In the genomic region with DNA sequence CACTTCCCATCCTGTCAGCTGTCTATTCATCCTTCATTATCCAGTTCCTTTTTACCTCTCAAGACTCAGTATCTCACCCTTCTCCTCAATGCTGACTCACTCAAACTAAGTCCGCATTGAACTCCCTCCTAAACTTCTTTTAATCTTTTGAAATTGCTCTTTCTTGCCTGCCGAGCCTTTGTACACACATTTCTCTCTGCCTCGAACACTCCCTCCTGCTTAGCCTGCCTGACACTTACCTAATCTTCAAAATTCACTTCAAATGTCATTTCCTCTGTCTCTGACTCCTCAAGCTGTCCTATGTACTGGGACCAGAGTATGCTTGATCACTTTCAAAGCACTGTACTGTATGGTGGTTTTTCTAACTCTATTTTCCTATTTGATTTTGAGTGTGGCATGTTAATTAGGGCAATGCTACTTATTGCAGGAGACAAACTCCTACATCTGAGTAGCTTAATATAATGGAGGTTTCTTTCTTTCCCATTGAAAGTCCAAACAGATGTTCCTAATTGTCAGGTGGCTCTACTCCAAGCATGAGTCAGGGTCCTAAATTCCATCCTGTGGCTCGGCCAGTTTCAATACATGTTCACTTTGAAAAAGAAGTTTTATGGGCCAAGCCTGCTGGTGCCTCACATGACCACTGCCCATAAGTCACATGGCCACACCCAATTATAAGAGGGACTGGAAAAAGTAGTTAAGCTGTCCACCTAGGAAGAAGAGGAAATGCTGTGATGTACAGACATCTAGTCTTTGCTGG, we compare ENCODE assay signal across 10 cellular contexts.
DNase-seq lines count a peak whose midpoint lies in the region; ATAC-seq and TF ChIP-seq lines count a peak whose summit lies in the region.
"Had no signal": no experiment of that assay in that cellular context is flagged by ENCODE, and none has a peak within 500 bp of the region (broad histone marks: within the 10 kb centered on the region; RNA-seq: fewer than 3 reads in every experiment).

No MANE protein-coding gene starts in this region.

- H3K9me3 ChIP-seq in SK-N-MC (ENCODE audit: low read depth, low read length) (no peaks in the 10 kb centered on the region), gastroesophageal sphincter (no peaks in the 10 kb centered on the region), gastrocnemius medialis (no peaks in the 10 kb centered on the region)

- TF ChIP-seq CTCF in gastroesophageal sphincter (IDR thresholded peaks at IDR 0.05) (no peak), gastrocnemius medialis (IDR thresholded peaks at IDR 0.05 in 4 of 5, conservative IDR thresholded peaks at IDR 0.05 in 1 of 5) (no peak)

- peak; percentile 77 for DNase-seq in DMS 273 treated with DMSO at 0.1 percent for 48 hours (lab: John Stamatoyannopoulos, UW)
- no peak for DNase-seq in SK-N-MC (ENCODE audit: low read depth, low spot score)
- DNase-seq in gastrocnemius medialis = no peak
- DNase-seq in HuH-7.5 (ENCODE audit: low spot score) = no peak
- DNase-seq in COR-L47 (lab: John Stamatoyannopoulos, UW) = no peak
- no peak for DNase-seq in central memory CD4-positive, alpha-beta T cell
- DNase-seq: activated CD8-positive, alpha-beta memory T cell treated with anti-CD3 and anti-CD28 coated beads, Interleukin-2, amount 50 U/mL, for 48 hours; natural killer cell had no signal

- ATAC-seq in gastroesophageal sphincter = peak; percentile 65
- ATAC-seq in gastrocnemius medialis = peak; percentile 35 to 39
- ATAC-seq in HG03045 (IDR thresholded peaks at IDR 0.05; ENCODE audit: unreplicated experiment) = no peak
- ATAC-seq: natural killer cell had no signal

- TF ChIP-seq EP300 in gastroesophageal sphincter (IDR thresholded peaks at IDR 0.05) = no peak

- intact Hi-C loops in gastrocnemius medialis (cut with DNase I; ENCODE audit: low total_unique reads) = no loop called here

- H3K27me3 ChIP-seq in gastroesophageal sphincter (no peaks in the 10 kb centered on the region), gastrocnemius medialis (no peaks in the 10 kb centered on the region)

- in situ Hi-C loops in gastrocnemius medialis (cut with MboI; ENCODE audit: low sequenced_read_pairs in 4 of 4) = loop anchor here in 2 of 4 donors (5.0 to 10.0 kb wide), 2 partner anchors 108 to 175 kb away; no protein-coding TSS in a partner anchor

- TF ChIP-seq POLR2A in gastroesophageal sphincter (IDR thresholded peaks at IDR 0.05) (no peak), gastrocnemius medialis (IDR thresholded peaks at IDR 0.05) (no peak)

- peak overlapping the region; percentile 26 for H3K9ac ChIP-seq in SK-N-MC (ENCODE audit: insufficient read length)

- H3K36me3 ChIP-seq in SK-N-MC (ENCODE audit: insufficient read depth, low read length) (no peaks in the 10 kb centered on the region), gastroesophageal sphincter (no peaks in the 10 kb centered on the region), gastrocnemius medialis (no peaks in the 10 kb centered on the region)

- H3K27ac ChIP-seq in SK-N-MC = peak overlapping the region; percentile 55; the same call in 1 of the 2 replicates
- peak overlapping the region in 3 of 4 donors; percentile 15 to 50 (median 24) for H3K27ac ChIP-seq in gastroesophageal sphincter
- H3K27ac ChIP-seq in gastrocnemius medialis = peak overlapping the region in 3 of 4 donors; percentile 7 to 44 (median 10)

- WGBS in gastroesophageal sphincter (ENCODE audit: low coverage in 1 of 2), 2 donors = 19 to 45% methylated on average over 2 to 4 of the region's 4 CpGs

- peaks cover 0 to 21% (median 0%) of the 10 kb centered on the region in 3 donors for H3K4me1 ChIP-seq in gastroesophageal sphincter
- H3K4me1 ChIP-seq in gastrocnemius medialis = peaks cover 8 to 23% of the 10 kb centered on the region in 2 donors

- peak overlapping the region; percentile 11; the same call in 1 of the 2 replicates for H3K4me3 ChIP-seq in SK-N-MC
- H3K4me3 ChIP-seq in gastroesophageal sphincter = no peak overlapping the region
- H3K4me3 ChIP-seq in gastrocnemius medialis = no peak overlapping the region
